Comparison of ENCODE assay signal across 22 cellular contexts in genomic region chr9:10052181-10052580, GRCh38.
"Had no signal": no experiment of that assay in that cellular context is flagged by ENCODE, and none has a peak within 500 bp of the region (broad histone marks: within the 10 kb centered on the region; RNA-seq: fewer than 3 reads in every experiment).

No MANE protein-coding gene starts in this region.

- H3K9me3 ChIP-seq: ascending aorta, Peyer's patch, SJSA1, SK-N-SH had no signal

- H3K4me1 ChIP-seq: ascending aorta, Peyer's patch, SJSA1 had no signal

- DNase-seq: activated CD4-positive, alpha-beta T cell treated with anti-CD3 and anti-CD28 coated beads, Interleukin-2, amount 10 ng/mL, durations not matched to agents 24 days and 14 days; activated CD4-positive, alpha-beta T cell treated with anti-CD3 and anti-CD28 coated beads, Interleukin-2, amount 50 U/mL, for 48 hours; activated CD8-positive, alpha-beta T cell treated with anti-CD3 and anti-CD28 coated beads, Interleukin-2, amount 10 ng/mL, durations not matched to agents 7 days and 5 days; activated gamma-delta T cell; activated naive CD4-positive, alpha-beta T cell treated with Interleukin-2 at 50 U/mL for 16 hours; activated naive CD8-positive, alpha-beta T cell treated with anti-CD3 and anti-CD28 coated beads, Interleukin-2, amount 10 ng/mL, durations not matched to agents 7 days and 5 days; activated T-cell treated with anti-CD3 and anti-CD28 coated beads, Interleukin-2, amount 50 U/mL, for 24 hours; amygdala; NCI-H1092 treated with DMSO at 0.1 percent for 48 hours; NCI-H187 treated with DMSO at 0.1 percent for 48 hours; NCI-H2081; NCI-H524; NK-92 treated with Interleukin-12 subunit alpha and Interleukin-12 subunit beta, amount 100 ng/mL, for 24 hours; PC-3; Peyer's patch; RPMI8226; SHP77 treated with DMSO at 0.1 percent for 48 hours; SK-N-SH had no signal

- H3K36me3 ChIP-seq: ascending aorta, cardiac muscle cell, Peyer's patch, SJSA1 had no signal

- H3K27me3 ChIP-seq: ascending aorta, cardiac muscle cell, Peyer's patch, SJSA1 had no signal

- H3K4me3 ChIP-seq: ascending aorta, cardiac muscle cell, Peyer's patch, SJSA1 had no signal

- H3K27ac ChIP-seq: ascending aorta, cardiac muscle cell, KMS-11, Peyer's patch, SJSA1 had no signal
